ENCODE assay signal across 9 cellular contexts in the genomic region with DNA sequence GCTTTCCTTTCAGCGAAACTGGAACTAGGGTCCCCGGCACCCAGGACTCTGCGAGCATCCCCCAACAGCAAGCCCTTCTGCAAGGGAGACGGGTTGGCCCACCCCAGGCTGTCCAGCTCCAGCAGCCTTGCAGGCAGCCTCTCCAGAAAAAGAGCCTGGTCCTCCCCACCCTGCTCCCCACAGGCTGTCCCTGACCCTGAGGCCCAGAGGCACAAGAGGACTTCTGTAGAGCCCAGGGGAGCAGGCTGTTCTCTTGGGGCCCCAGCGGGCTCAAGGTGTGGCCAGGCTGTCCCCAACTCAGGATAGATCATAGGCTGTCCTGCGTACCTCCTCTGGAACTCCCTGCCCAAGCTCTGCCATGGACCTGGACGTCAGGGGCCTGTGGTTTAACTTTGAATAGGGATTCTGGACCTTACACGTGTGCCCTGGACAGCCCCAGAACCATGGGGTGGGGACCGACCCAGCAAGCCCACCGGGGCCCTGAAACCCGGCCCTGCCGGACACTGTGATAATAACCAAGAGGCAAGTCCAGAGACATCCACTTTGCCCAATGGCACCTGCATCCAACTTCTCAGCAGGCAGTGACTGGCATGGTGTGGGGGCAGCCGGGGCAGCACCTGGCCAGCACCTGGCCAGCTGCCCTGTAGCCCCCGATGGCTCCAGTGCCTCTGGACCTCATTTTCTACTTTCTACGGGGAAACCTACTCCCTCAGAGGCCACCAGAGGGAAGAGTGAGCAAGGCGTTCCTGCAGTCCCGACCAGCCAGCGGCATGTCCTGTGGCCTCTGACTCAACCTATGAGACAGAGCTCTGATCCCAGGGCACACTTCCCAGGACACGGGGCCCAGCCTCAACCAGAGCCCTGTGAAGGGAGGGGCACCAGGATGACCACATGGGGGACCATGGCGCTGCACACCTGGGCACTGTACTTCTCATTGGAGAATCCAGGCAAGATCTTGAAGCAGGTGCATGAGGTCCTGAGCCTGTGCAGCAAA. TPM values are rescaled to one million over a fixed set of nuclear protein-coding genes. Genes with fewer than 3 reads are reported as not detected.
DNase-seq lines count a peak whose midpoint lies in the region; ATAC-seq, FAIRE-seq and TF ChIP-seq lines count a peak whose summit lies in the region.
"Had no signal": no experiment of that assay in that cellular context is flagged by ENCODE, and none has a peak within 500 bp of the region (broad histone marks: within the 10 kb centered on the region; RNA-seq: fewer than 3 reads in every experiment).

No MANE protein-coding gene starts in this region.

- no peak for TF ChIP-seq POLR2A in GM12891 (IDR thresholded peaks at IDR 0.05; ENCODE audit: low read depth, low read length)

- WGBS in small intestine, 3 donors = 52 to 59% (median 54%) methylated on average over 20 of the region's 20 CpGs

- H3K4me1 ChIP-seq in small intestine (ENCODE audit: control insufficient read depth in 2 of 2, insufficient read depth in 1 of 2, low read depth in 1 of 2, low read length in 1 of 2) = no peaks in the 10 kb centered on the region

- no peaks in the 10 kb centered on the region for H3K9me3 ChIP-seq in small intestine (ENCODE audit: control insufficient read depth, low read depth)

- H3K27me3 Mint-ChIP-seq in activated CD8-positive, alpha-beta memory T cell treated with anti-CD3 and anti-CD28 coated beads, Interleukin-2, amount 10 ng/mL, durations not matched to agents 7 days and 5 days = peaks cover 3% of the 10 kb centered on the region

- peak; percentile 65 for FAIRE-seq in RCC 7860 (lab: Jason Lieb, UNC)
- FAIRE-seq in small intestine (lab: Jason Lieb, UNC) = no peak
- no peak for FAIRE-seq in GM12891 (lab: Jason Lieb, UNC)
- FAIRE-seq: G401.6 had no signal

- H3K4me1 Mint-ChIP-seq in activated CD8-positive, alpha-beta memory T cell treated with anti-CD3 and anti-CD28 coated beads, Interleukin-2, amount 10 ng/mL, durations not matched to agents 7 days and 5 days = peaks cover 2% of the 10 kb centered on the region

- H3K36me3 Mint-ChIP-seq in activated CD8-positive, alpha-beta memory T cell treated with anti-CD3 and anti-CD28 coated beads, Interleukin-2, amount 10 ng/mL, durations not matched to agents 7 days and 5 days = no peaks in the 10 kb centered on the region

- H3K9me3 Mint-ChIP-seq in activated CD8-positive, alpha-beta memory T cell treated with anti-CD3 and anti-CD28 coated beads, Interleukin-2, amount 10 ng/mL, durations not matched to agents 7 days and 5 days (ENCODE audit: low read depth) = no peaks in the 10 kb centered on the region

- ATAC-seq in activated CD8-positive, alpha-beta memory T cell treated with anti-CD3 and anti-CD28 coated beads, Interleukin-2, amount 10 ng/mL, durations not matched to agents 7 days and 5 days = peak; percentile 45
- ATAC-seq in GM18519 (IDR thresholded peaks at IDR 0.05; ENCODE audit: low FRiP score, unreplicated experiment) = no peak

- CTCF ChIA-PET in activated CD8-positive, alpha-beta memory T cell treated with anti-CD3 and anti-CD28 coated beads, Interleukin-2, amount 10 ng/mL, durations not matched to agents 7 days and 5 days (lab: Charles Lee) = interaction anchor here (0.5 kb wide), 1 partner anchor 1385 kb away, joined by 4 read pairs; no protein-coding TSS in a partner anchor

- no peak overlapping the region for H3K27ac Mint-ChIP-seq in activated CD8-positive, alpha-beta memory T cell treated with anti-CD3 and anti-CD28 coated beads, Interleukin-2, amount 10 ng/mL, durations not matched to agents 7 days and 5 days

- H3K27ac ChIP-seq in small intestine (ENCODE audit: low read depth in 1 of 2, low read length in 1 of 2) = no peak overlapping the region

- H3K4me3 Mint-ChIP-seq in activated CD8-positive, alpha-beta memory T cell treated with anti-CD3 and anti-CD28 coated beads, Interleukin-2, amount 10 ng/mL, durations not matched to agents 7 days and 5 days = no peak overlapping the region

- no peaks in the 10 kb centered on the region for H3K27me3 ChIP-seq in small intestine (ENCODE audit: control insufficient read depth in 2 of 2, insufficient read depth in 2 of 2, low read length in 2 of 2)

- no peak for DNase-seq in activated CD8-positive, alpha-beta memory T cell treated with anti-CD3 and anti-CD28 coated beads, Interleukin-2, amount 10 ng/mL, durations not matched to agents 7 days and 5 days
- DNase-seq in activated CD8-positive, alpha-beta memory T cell treated with anti-CD3 and anti-CD28 coated beads, Interleukin-2, amount 50 U/mL, for 4 hours = no peak
- DNase-seq in RCC 7860 (ENCODE audit: low spot score) (peak; percentile 69), fibroblast of gingiva (ENCODE audit: low read depth) (peak; percentile 59), small intestine (peak; percentile 66), NCI-H2196 treated with DMSO at 0.1 percent for 48 hours (lab: John Stamatoyannopoulos, UW; ENCODE audit: unreplicated experiment) (no peak), GM12891 (ENCODE audit: insufficient read length, low spot score) (no peak)

- no peaks in the 10 kb centered on the region for H3K36me3 ChIP-seq in small intestine (ENCODE audit: control insufficient read depth in 2 of 2, insufficient read depth in 2 of 2, low read length in 2 of 2)

- no peak overlapping the region for H3K4me3 ChIP-seq in small intestine (ENCODE audit: low read depth in 1 of 2, low read length in 2 of 2)

TF ChIP-seq in GM12891, 5 proteins besides CTCF, POLR2A, EP300 and RAD21:
- TF ChIP-seq PAX5 (IDR thresholded peaks at IDR 0.05; ENCODE audit: insufficient read depth, low read length, severe bottlenecking) (no peak), TAF1 (IDR thresholded peaks at IDR 0.05; ENCODE audit: low read depth, low read length) (no peak), POU2F2 (IDR thresholded peaks at IDR 0.05; ENCODE audit: low read depth, low read length) (no peak), SPI1 (IDR thresholded peaks at IDR 0.05; ENCODE audit: low read depth, low read length) (no peak), POLR2AphosphoS5 (IDR thresholded peaks at IDR 0.05; ENCODE audit: low read depth, low read length) (no peak)

RNA-seq across cellular contexts. Expression of gene TPM4, which starts 50.9 kb away (rescaled TPM):
- 100 to 1,000 TPM; 491 to 493 TPM for total RNA-seq in activated CD8-positive, alpha-beta memory T cell treated with anti-CD3 and anti-CD28 coated beads, Interleukin-2, amount 10 ng/mL, durations not matched to agents 7 days and 5 days
- 100 to 1,000 TPM; 135 to 238 (median 152) TPM for polyA plus RNA-seq in small intestine
- 247 TPM for polyA plus RNA-seq in GM12891 (2012; ENCODE audit: low read depth, missing spikeins)

Comparison
In these comparisons a context has a peak if more than half of its experiments do, and no peak if none do; other contexts are left out.
1. DNase-seq: peak in RCC 7860 (single experiment), fibroblast of gingiva (single experiment) and small intestine (single experiment); none in activated CD8-positive, alpha-beta memory T cell treated with anti-CD3 and anti-CD28 coated beads, Interleukin-2, amount 10 ng/mL, durations not matched to agents 7 days and 5 days (single experiment), activated CD8-positive, alpha-beta memory T cell treated with anti-CD3 and anti-CD28 coated beads, Interleukin-2, amount 50 U/mL, for 4 hours (single experiment), NCI-H2196 treated with DMSO at 0.1 percent for 48 hours (single experiment) and GM12891 (single experiment).